1 cellular context compared by ENCODE assay signal in the genomic region with DNA sequence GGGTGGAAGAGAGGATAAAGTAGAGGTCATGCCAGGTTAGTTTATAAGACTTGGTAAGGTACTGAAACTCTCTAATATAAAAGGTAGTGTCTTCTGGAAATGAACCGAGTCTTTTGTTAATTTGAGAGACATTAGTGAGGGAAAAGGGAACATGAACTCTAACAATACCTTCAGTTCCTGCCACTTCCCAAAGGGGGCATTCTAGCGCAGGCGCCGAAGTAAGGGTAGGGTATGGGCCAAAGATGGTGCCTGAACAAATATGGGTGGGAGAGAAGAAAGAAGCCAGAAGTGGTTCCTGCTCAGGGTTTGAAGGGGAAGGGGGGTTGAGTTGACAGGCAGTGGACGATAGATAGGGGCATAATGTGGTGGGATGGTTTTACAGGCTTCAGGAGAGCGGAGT.
TF ChIP-seq lines count a peak whose summit lies in the region.

No MANE protein-coding gene starts in this region.

TF ChIP-seq in WTC11, 78 proteins besides CTCF, POLR2A, EP300 and RAD21:
- TF ChIP-seq ZMAT4 (CRISPR knock-in tag; IDR thresholded peaks at IDR 0.05) = no peak
- TF ChIP-seq, protein P1, sequence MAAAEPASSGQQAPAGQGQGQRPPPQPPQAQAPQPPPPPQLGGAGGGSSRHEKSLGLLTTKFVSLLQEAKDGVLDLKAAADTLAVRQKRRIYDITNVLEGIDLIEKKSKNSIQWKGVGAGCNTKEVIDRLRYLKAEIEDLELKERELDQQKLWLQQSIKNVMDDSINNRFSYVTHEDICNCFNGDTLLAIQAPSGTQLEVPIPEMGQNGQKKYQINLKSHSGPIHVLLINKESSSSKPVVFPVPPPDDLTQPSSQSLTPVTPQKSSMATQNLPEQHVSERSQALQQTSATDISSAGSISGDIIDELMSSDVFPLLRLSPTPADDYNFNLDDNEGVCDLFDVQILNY (CRISPR knock-in tag; IDR thresholded peaks at IDR 0.05) = no peak
- TF ChIP-seq, protein P2, sequence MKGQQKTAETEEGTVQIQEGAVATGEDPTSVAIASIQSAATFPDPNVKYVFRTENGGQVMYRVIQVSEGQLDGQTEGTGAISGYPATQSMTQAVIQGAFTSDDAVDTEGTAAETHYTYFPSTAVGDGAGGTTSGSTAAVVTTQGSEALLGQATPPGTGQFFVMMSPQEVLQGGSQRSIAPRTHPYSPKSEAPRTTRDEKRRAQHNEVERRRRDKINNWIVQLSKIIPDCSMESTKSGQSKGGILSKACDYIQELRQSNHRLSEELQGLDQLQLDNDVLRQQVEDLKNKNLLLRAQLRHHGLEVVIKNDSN (CRISPR knock-in tag; IDR thresholded peaks at IDR 0.05) = no peak
